In genomic region chr4:100811046-100811445, GRCh38 we compare ENCODE assay signal across 25 cellular contexts.
DNase-seq lines count a peak whose midpoint lies in the region; FAIRE-seq and TF ChIP-seq lines count a peak whose summit lies in the region.
"Had no signal": no experiment of that assay in that cellular context is flagged by ENCODE, and none has a peak within 500 bp of the region (broad histone marks: within the 10 kb centered on the region; RNA-seq: fewer than 3 reads in every experiment).

No MANE protein-coding gene starts in this region.

- in situ Hi-C loops in G401 (cut with HindIII; ENCODE audit: low sequenced_read_pairs): no loop called here

- H3K79me1 ChIP-seq in H1 (ENCODE audit: low read depth, low read length): no peaks in the 10 kb centered on the region

- H3K27me3 ChIP-seq in H1 (replicated peaks in 1 of 4; ENCODE audit: control insufficient read depth in 3 of 4, extremely low read depth in 1 of 4, insufficient read depth in 3 of 4, low read length in 3 of 4): no peaks in the 10 kb centered on the region
- H3K27me3 ChIP-seq: MG63 had no signal

- no peak overlapping the region for H4K8ac ChIP-seq in H1 (ENCODE audit: extremely low read depth, insufficient read depth, low read length)

- CTCF ChIA-PET in H1 (lab: Charles Lee; ENCODE audit: partially characterized antibody): interaction anchor here (1.7 kb wide), 1 partner anchor 14 kb away, joined by 5 read pairs; no protein-coding TSS in a partner anchor

- H3K23ac ChIP-seq in H1 (ENCODE audit: insufficient read length): no peak overlapping the region

- no peak for TF ChIP-seq POLR2A in H1 (IDR thresholded peaks at IDR 0.05; ENCODE audit: control extremely low read depth in 1 of 2, low read depth in 2 of 2, low read length in 2 of 2)

- H3K23me2 ChIP-seq in H1 (ENCODE audit: low read depth, low read length): no peaks in the 10 kb centered on the region

- peaks cover 0 to 11% (median 4%) of the 10 kb centered on the region in 4 experiments; a peak in 4 of 7 replicates for H3K4me1 ChIP-seq in H1 (replicated peaks in 1 of 4; ENCODE audit: control insufficient read depth in 3 of 4, insufficient read depth in 4 of 4, low read length in 3 of 4)

- H3K9me3 ChIP-seq in H1 (ENCODE audit: insufficient read depth in 2 of 2, low read depth in 1 of 2, low read length in 1 of 2): no peaks in the 10 kb centered on the region
- H3K9me3 ChIP-seq: MG63 had no signal

- POLR2A ChIA-PET in H1 (lab: Charles Lee; ENCODE audit: partially characterized antibody): no interaction called here

- H4K5ac ChIP-seq in H1 (ENCODE audit: insufficient read length, low read depth, low read length): no peak overlapping the region

- peak; percentile 25 for DNase-seq in G401 (ENCODE audit: low spot score)
- DNase-seq in NCI-H2227 treated with DMSO at 0.1 percent for 48 hours (lab: John Stamatoyannopoulos, UW): peak; percentile 57
- peak in 1 of 2 experiments; percentile 38 for DNase-seq in H1 (ENCODE audit: low read depth in 1 of 2, low spot score in 2 of 2)
- peak; percentile 12 for DNase-seq in iPS-NIHi11 (ENCODE audit: low spot score)
- DNase-seq in DMS 273 (lab: John Stamatoyannopoulos, UW; ENCODE audit: unreplicated experiment): no peak
- no peak for DNase-seq in activated CD8-positive, alpha-beta memory T cell treated with anti-CD3 and anti-CD28 coated beads for 24 hours
- no peak for DNase-seq in HuH-7.5 (ENCODE audit: low spot score)
- DNase-seq in 8988T: no peak
- DNase-seq: AML-193; C1 segment of cervical spinal cord; CD8-positive, alpha-beta T cell; DMS153; GOT3; MG63; NCI-H1092; NCI-H1436; NCI-H1930; NCI-H526; SHP77 treated with DMSO at 0.1 percent for 48 hours; SW 1271 had no signal

- H3K79me2 ChIP-seq in H1 (ENCODE audit: control insufficient read depth in 1 of 2, insufficient read depth in 2 of 2, low read length in 2 of 2): no peaks in the 10 kb centered on the region

- TF ChIP-seq RAD21 in H1 (IDR thresholded peaks at IDR 0.05 in 1 of 2, conservative IDR thresholded peaks at IDR 0.05 in 1 of 2; ENCODE audit: low read depth in 2 of 2, low read length in 2 of 2): no peak

- no peak overlapping the region for H2BK12ac ChIP-seq in H1 (ENCODE audit: low read depth, low read length)

- 19% methylated on average over 2 of the region's 2 CpGs; no CpG with 5 or more reads in 1 of the 2 experiments for WGBS in H1 (ENCODE audit: extremely low coverage in 1 of 2, insufficient coverage in 1 of 2, insufficient read length in 1 of 2, insufficient replicate concordance in 2 of 2, low coverage in 1 of 2, low lambda C conversion rate in 2 of 2, missing lambda C conversion rate in 1 of 2), 2 experiments

- no peak overlapping the region for H4K91ac ChIP-seq in H1 (replicated peaks; ENCODE audit: insufficient read length, low read length)

- no peak for TF ChIP-seq CTCF in H1 (IDR thresholded peaks at IDR 0.05; ENCODE audit: control extremely low read depth in 1 of 3, insufficient read depth in 1 of 3, low read depth in 1 of 3, low read length in 3 of 3)

- no peak overlapping the region for H2BK120ac ChIP-seq in H1 (replicated peaks; ENCODE audit: low read depth, low read length)

- no peaks in the 10 kb centered on the region; a peak in 1 of 8 replicates for H3K36me3 ChIP-seq in H1 (ENCODE audit: control insufficient read depth in 2 of 4, insufficient read depth in 4 of 4, low read length in 3 of 4)
- H3K36me3 ChIP-seq: MG63 had no signal

- H2BK20ac ChIP-seq in H1 (ENCODE audit: low read length): no peak overlapping the region

- no peak overlapping the region for H2BK5ac ChIP-seq in H1 (ENCODE audit: low read depth, low read length)

- no peak overlapping the region for H3K14ac ChIP-seq in H1 (ENCODE audit: insufficient read length)

- peak overlapping the region; percentile 5 to 35; a peak in 1 of 4 replicates for H3K4me2 ChIP-seq in H1 (ENCODE audit: insufficient read depth in 1 of 2, low read depth in 2 of 2, low read length in 2 of 2)

- H4K20me1 ChIP-seq in H1 (replicated peaks in 1 of 2; ENCODE audit: control insufficient read depth in 1 of 2, insufficient read depth in 2 of 2, low read length in 2 of 2): no peaks in the 10 kb centered on the region

- H3K9ac ChIP-seq in H1 (replicated peaks in 1 of 4; ENCODE audit: extremely low read depth in 1 of 4, low read depth in 3 of 4, low read length in 3 of 4): no peak overlapping the region

- no peak overlapping the region for H2AFZ ChIP-seq in H1 (ENCODE audit: low read length)

- no peak for FAIRE-seq in H1 (lab: Jason Lieb, UNC)
- FAIRE-seq: G401.6, GM18507 had no signal

- H3K18ac ChIP-seq in H1 (ENCODE audit: extremely low read depth, low read length): no peak overlapping the region

- no peak overlapping the region for H3K56ac ChIP-seq in H1 (replicated peaks; ENCODE audit: insufficient read length, low read depth, low read length)

- H3K4ac ChIP-seq in H1 (replicated peaks; ENCODE audit: insufficient read length, low read depth, low read length): no peak overlapping the region

- no peak overlapping the region for H2BK15ac ChIP-seq in H1 (ENCODE audit: low read length)

- 0 out of 3 replicates have a peak, but pooled peaks of 1 of the 2 experiments have one; percentile 31 for TF ChIP-seq EP300 in H1 (IDR thresholded peaks at IDR 0.05; ENCODE audit: borderline replicate concordance in 1 of 2, low read depth in 2 of 2, low read length in 2 of 2)

- no peak overlapping the region for H3K27ac ChIP-seq in H1 (ENCODE audit: low read depth, low read length)
- H3K27ac ChIP-seq: 22Rv1, RWPE1, SK-N-MC had no signal

- no peak overlapping the region for H2AK5ac ChIP-seq in H1 (ENCODE audit: low read depth, low read length)

- peak overlapping the region in 1 of 4 experiments; percentile 25; a peak in 1 of 8 replicates for H3K4me3 ChIP-seq in H1 (ENCODE audit: extremely low read depth in 1 of 4, insufficient read depth in 2 of 4, low read depth in 3 of 4, low read length in 4 of 4)
- H3K4me3 ChIP-seq: MG63, SK-N-MC had no signal

TF ChIP-seq in H1, 55 proteins besides CTCF, POLR2A, EP300 and RAD21 (continues in another document):
- TF ChIP-seq HDAC2 (IDR thresholded peaks at IDR 0.05; ENCODE audit: borderline replicate concordance in 1 of 2, low read depth in 2 of 2, low read length in 2 of 2) (peak in 1 of 2 experiments; percentile 56; a peak in 1 of 4 replicates), CBX5 (IDR thresholded peaks at IDR 0.05; ENCODE audit: low read depth, low read length) (no peak), TEAD4 (IDR thresholded peaks at IDR 0.05; ENCODE audit: low read depth, low read length) (0 out of 2 replicates have a peak, but pooled peaks have one; percentile 3), NANOG (IDR thresholded peaks at IDR 0.05; ENCODE audit: insufficient read depth, low read depth, low read length, poor library complexity, severe bottlenecking) (peak; percentile 90)

Comparison
In these comparisons a context has a peak if more than half of its experiments do, and no peak if none do; other contexts are left out.
1. DNase-seq: peak in G401 (single experiment), NCI-H2227 treated with DMSO at 0.1 percent for 48 hours (single experiment) and iPS-NIHi11 (single experiment); none in DMS 273 (single experiment), activated CD8-positive, alpha-beta memory T cell treated with anti-CD3 and anti-CD28 coated beads for 24 hours (single experiment), HuH-7.5 (single experiment) and 8988T (single experiment).